Comparison of ENCODE assay signal across 1 cellular context in the genomic region with DNA sequence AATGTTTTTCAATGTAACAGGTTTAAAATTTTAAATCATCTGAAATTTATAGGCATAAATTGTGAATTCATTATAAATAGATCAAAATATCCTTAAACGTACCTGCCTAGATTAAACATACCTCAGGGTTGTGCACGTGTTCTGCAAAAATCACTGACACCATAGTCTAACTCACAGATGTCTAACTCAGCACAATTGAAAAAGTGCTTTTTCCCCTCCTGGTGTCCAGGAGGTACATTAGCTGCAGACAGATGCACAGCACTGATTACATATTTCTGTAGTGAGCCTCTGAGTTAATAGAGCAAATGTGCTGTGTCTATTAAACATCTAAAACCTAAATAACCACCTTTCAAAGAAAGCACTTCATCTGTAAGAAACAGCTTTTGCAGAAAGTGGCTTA.
TF ChIP-seq lines count a peak whose summit lies in the region.

No MANE protein-coding gene starts in this region.

TF ChIP-seq in SK-N-SH, 30 proteins besides CTCF, POLR2A, EP300 and RAD21 (continued from another document):
- no peak for TF ChIP-seq SIN3A (IDR thresholded peaks at IDR 0.05; ENCODE audit: borderline replicate concordance, low read depth, low read length)
